21 cellular contexts compared by ENCODE assay signal in genomic region chr12:3834774-3835173, GRCh38.
"Had no signal": no experiment of that assay in that cellular context is flagged by ENCODE, and none has a peak within 500 bp of the region (broad histone marks: within the 10 kb centered on the region; RNA-seq: fewer than 3 reads in every experiment).

No MANE protein-coding gene starts in this region.

- DNase-seq: activated CD4-positive, alpha-beta memory T cell treated with anti-CD3 and anti-CD28 coated beads for 36 hours; activated CD4-positive, alpha-beta T cell treated with anti-CD3 and anti-CD28 coated beads for 48 hours; activated effector memory CD4-positive, alpha-beta T cell treated with Interleukin-2 at 50 U/mL for 16 hours; activated naive CD4-positive, alpha-beta T cell treated with anti-CD3 and anti-CD28 coated beads for 36 hours; activated T-cell treated with anti-CD3 and anti-CD28 coated beads, Interleukin-2, amount 50 U/mL, for 48 hours; anterior cingulate cortex; body of pancreas; dorsolateral prefrontal cortex; effector memory CD8-positive, alpha-beta T cell; islet precursor cell; left cardiac atrium; lower lobe of right lung; mesendoderm; mucosa of descending colon; nucleus accumbens; stimulated activated CD4-positive, alpha-beta T cell treated with anti-CD3 and anti-CD28 coated beads, Interleukin-4, amount 100 ng/mL, for 4 hours; stimulated activated naive CD8-positive, alpha-beta T cell treated with anti-CD3 and anti-CD28 coated beads, Interleukin-15, Interleukin-2, amounts not matched to agents 100 U/mL and 50 U/mL, for 24 hours; tibial artery had no signal

- H3K4me3 Mint-ChIP-seq: activated CD4-positive, alpha-beta memory T cell treated with anti-CD3 and anti-CD28 coated beads for 36 hours; activated naive CD4-positive, alpha-beta T cell treated with anti-CD3 and anti-CD28 coated beads for 36 hours; effector memory CD8-positive, alpha-beta T cell had no signal

- FAIRE-seq: frontal cortex had no signal

- ATAC-seq: body of pancreas; effector memory CD8-positive, alpha-beta T cell; mucosa of descending colon; stimulated activated naive CD8-positive, alpha-beta T cell treated with anti-CD3 and anti-CD28 coated beads, Interleukin-15, Interleukin-2, amounts not matched to agents 100 U/mL and 50 U/mL, for 24 hours had no signal

- H3K27me3 Mint-ChIP-seq: activated CD4-positive, alpha-beta memory T cell treated with anti-CD3 and anti-CD28 coated beads for 36 hours; effector memory CD8-positive, alpha-beta T cell had no signal

- H3K9me3 Mint-ChIP-seq: activated CD4-positive, alpha-beta memory T cell treated with anti-CD3 and anti-CD28 coated beads for 36 hours; effector memory CD8-positive, alpha-beta T cell had no signal

- H3K36me3 ChIP-seq: cardiac muscle cell had no signal

- H3K4me1 ChIP-seq: lower lobe of right lung, tibial artery had no signal

- H3K27me3 ChIP-seq: body of pancreas, cardiac muscle cell, dorsolateral prefrontal cortex, esophagus muscularis mucosa, tibial artery had no signal

- H3K27ac ChIP-seq: body of pancreas, cardiac muscle cell, dorsolateral prefrontal cortex, esophagus muscularis mucosa, lower lobe of right lung, tibial artery had no signal

- H3K27ac Mint-ChIP-seq: activated CD4-positive, alpha-beta memory T cell treated with anti-CD3 and anti-CD28 coated beads for 36 hours; activated naive CD4-positive, alpha-beta T cell treated with anti-CD3 and anti-CD28 coated beads for 36 hours had no signal

- H3K4me3 ChIP-seq: body of pancreas, cardiac muscle cell, dorsolateral prefrontal cortex, esophagus muscularis mucosa, lower lobe of right lung, mucosa of descending colon, tibial artery had no signal

- H3K9me3 ChIP-seq: body of pancreas, esophagus muscularis mucosa, lower lobe of right lung, mucosa of descending colon, tibial artery had no signal
